ENCODE assay signal across 2 cellular contexts in the genomic region with DNA sequence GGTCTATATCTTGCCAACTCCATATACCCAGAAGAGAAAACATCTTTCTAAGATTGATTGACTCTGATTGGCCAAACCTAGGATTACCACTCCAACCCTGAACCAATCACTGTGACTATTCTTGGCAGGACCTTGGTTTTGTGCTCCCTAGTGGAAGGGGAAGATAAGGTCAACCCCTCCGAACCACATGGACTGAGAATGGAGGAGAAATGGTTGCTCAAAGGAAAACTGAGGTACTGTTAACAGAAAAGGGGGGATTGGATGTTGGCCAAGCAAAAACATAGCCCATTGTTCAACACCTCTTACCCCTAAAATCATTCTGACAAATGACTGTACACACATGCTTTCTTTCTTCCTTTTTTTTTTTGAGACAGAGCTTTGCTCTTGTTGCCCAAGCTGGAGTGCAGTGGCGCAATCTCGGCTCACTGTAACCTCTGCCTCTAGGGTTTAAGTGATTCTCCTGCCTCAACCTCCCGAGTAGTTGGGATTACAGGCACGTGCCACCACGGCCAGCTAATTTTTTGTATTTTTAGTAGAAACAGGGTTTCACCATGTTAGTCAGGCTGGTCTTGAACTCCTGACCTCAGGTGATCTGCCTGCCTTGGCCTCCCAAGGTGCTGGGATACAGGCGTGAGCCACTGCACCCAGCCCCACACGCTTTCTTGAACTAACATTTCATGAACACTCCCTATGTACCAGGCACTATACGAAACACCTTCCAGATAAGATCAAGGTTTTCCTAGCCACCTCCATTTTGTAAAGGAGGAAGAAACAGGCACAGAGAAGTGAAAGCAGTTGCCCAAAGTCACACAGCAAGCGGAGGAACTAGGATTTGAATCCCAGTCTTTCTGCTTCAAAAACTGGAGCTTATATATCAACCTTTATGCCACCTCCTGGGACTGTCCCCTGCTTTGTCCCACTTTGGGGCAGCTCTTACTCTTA.
A peak's percentile ranks its signal among the peaks of the same experiment; 100 is the strongest.
TF ChIP-seq lines count a peak whose summit lies in the region.

No MANE protein-coding gene starts in this region.

TF ChIP-seq in HepG2, 621 proteins besides CTCF, POLR2A, EP300 and RAD21 (continues in another document):
- TF ChIP-seq SMARCC2 (IDR thresholded peaks at IDR 0.05) (no peak), CHD4 (IDR thresholded peaks at IDR 0.05; ENCODE audit: borderline replicate concordance, low read length) (no peak), REL (CRISPR knock-in tag; conservative IDR thresholded peaks at IDR 0.05) (no peak), CEBPB (IDR thresholded peaks at IDR 0.05; ENCODE audit: borderline replicate concordance, low read depth, low read length) (peak; percentile 55; the same call in 1 of the 2 replicates), ZNF670 (CRISPR knock-in tag; IDR thresholded peaks at IDR 0.05; ENCODE audit: borderline replicate concordance) (no peak), ZNF768 (CRISPR knock-in tag; IDR thresholded peaks at IDR 0.05) (peak; percentile 78; the same call in 1 of the 2 replicates), TP53 (CRISPR knock-in tag; conservative IDR thresholded peaks at IDR 0.05) (no peak), CEBPG (CRISPR knock-in tag; IDR thresholded peaks at IDR 0.05) (peak; percentile 23; the same call in 1 of the 2 replicates), ZNF329 (CRISPR knock-in tag; IDR thresholded peaks at IDR 0.05; ENCODE audit: low read depth) (no peak), ASH2L (IDR thresholded peaks at IDR 0.05; ENCODE audit: insufficient read length, low read depth, low read length) (no peak), KDM1A (CRISPR knock-in tag; IDR thresholded peaks at IDR 0.05) (no peak)
- TF ChIP-seq, protein P1, sequence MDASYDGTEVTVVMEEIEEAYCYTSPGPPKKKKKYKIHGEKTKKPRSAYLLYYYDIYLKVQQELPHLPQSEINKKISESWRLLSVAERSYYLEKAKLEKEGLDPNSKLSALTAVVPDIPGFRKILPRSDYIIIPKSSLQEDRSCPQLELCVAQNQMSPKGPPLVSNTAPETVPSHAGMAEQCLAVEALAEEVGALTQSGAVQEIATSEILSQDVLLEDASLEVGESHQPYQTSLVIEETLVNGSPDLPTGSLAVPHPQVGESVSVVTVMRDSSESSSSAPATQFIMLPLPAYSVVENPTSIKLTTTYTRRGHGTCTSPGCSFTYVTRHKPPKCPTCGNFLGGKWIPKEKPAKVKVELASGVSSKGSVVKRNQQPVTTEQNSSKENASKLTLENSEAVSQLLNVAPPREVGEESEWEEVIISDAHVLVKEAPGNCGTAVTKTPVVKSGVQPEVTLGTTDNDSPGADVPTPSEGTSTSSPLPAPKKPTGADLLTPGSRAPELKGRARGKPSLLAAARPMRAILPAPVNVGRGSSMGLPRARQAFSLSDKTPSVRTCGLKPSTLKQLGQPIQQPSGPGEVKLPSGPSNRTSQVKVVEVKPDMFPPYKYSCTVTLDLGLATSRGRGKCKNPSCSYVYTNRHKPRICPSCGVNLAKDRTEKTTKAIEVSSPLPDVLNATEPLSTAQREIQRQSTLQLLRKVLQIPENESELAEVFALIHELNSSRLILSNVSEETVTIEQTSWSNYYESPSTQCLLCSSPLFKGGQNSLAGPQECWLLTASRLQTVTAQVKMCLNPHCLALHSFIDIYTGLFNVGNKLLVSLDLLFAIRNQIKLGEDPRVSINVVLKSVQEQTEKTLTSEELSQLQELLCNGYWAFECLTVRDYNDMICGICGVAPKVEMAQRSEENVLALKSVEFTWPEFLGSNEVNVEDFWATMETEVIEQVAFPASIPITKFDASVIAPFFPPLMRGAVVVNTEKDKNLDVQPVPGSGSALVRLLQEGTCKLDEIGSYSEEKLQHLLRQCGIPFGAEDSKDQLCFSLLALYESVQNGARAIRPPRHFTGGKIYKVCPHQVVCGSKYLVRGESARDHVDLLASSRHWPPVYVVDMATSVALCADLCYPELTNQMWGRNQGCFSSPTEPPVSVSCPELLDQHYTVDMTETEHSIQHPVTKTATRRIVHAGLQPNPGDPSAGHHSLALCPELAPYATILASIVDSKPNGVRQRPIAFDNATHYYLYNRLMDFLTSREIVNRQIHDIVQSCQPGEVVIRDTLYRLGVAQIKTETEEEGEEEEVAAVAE (CRISPR knock-in tag; IDR thresholded peaks at IDR 0.05; ENCODE audit: borderline replicate concordance) = peak; percentile 98
- TF ChIP-seq, protein P2, sequence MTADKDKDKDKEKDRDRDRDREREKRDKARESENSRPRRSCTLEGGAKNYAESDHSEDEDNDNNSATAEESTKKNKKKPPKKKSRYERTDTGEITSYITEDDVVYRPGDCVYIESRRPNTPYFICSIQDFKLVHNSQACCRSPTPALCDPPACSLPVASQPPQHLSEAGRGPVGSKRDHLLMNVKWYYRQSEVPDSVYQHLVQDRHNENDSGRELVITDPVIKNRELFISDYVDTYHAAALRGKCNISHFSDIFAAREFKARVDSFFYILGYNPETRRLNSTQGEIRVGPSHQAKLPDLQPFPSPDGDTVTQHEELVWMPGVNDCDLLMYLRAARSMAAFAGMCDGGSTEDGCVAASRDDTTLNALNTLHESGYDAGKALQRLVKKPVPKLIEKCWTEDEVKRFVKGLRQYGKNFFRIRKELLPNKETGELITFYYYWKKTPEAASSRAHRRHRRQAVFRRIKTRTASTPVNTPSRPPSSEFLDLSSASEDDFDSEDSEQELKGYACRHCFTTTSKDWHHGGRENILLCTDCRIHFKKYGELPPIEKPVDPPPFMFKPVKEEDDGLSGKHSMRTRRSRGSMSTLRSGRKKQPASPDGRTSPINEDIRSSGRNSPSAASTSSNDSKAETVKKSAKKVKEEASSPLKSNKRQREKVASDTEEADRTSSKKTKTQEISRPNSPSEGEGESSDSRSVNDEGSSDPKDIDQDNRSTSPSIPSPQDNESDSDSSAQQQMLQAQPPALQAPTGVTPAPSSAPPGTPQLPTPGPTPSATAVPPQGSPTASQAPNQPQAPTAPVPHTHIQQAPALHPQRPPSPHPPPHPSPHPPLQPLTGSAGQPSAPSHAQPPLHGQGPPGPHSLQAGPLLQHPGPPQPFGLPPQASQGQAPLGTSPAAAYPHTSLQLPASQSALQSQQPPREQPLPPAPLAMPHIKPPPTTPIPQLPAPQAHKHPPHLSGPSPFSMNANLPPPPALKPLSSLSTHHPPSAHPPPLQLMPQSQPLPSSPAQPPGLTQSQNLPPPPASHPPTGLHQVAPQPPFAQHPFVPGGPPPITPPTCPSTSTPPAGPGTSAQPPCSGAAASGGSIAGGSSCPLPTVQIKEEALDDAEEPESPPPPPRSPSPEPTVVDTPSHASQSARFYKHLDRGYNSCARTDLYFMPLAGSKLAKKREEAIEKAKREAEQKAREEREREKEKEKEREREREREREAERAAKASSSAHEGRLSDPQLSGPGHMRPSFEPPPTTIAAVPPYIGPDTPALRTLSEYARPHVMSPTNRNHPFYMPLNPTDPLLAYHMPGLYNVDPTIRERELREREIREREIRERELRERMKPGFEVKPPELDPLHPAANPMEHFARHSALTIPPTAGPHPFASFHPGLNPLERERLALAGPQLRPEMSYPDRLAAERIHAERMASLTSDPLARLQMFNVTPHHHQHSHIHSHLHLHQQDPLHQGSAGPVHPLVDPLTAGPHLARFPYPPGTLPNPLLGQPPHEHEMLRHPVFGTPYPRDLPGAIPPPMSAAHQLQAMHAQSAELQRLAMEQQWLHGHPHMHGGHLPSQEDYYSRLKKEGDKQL (CRISPR knock-in tag; IDR thresholded peaks at IDR 0.05; ENCODE audit: low read depth) = no peak
- TF ChIP-seq, protein P3, sequence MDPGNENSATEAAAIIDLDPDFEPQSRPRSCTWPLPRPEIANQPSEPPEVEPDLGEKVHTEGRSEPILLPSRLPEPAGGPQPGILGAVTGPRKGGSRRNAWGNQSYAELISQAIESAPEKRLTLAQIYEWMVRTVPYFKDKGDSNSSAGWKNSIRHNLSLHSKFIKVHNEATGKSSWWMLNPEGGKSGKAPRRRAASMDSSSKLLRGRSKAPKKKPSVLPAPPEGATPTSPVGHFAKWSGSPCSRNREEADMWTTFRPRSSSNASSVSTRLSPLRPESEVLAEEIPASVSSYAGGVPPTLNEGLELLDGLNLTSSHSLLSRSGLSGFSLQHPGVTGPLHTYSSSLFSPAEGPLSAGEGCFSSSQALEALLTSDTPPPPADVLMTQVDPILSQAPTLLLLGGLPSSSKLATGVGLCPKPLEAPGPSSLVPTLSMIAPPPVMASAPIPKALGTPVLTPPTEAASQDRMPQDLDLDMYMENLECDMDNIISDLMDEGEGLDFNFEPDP (CRISPR knock-in tag; conservative IDR thresholded peaks at IDR 0.05) = 0 out of 2 replicates have a peak, but pooled peaks have one; percentile 56

TF ChIP-seq in SK-N-SH treated with all-trans-retinoic acid at 6 μM for 48 hours, 23 proteins besides CTCF, POLR2A, EP300 and RAD21:
- TF ChIP-seq ARNTL (CRISPR knock-in tag; IDR thresholded peaks at IDR 0.05; ENCODE audit: borderline replicate concordance, low read depth) = no peak
- no peak for TF ChIP-seq ESRRG (CRISPR knock-in tag; IDR thresholded peaks at IDR 0.05)
- TF ChIP-seq, protein P4, sequence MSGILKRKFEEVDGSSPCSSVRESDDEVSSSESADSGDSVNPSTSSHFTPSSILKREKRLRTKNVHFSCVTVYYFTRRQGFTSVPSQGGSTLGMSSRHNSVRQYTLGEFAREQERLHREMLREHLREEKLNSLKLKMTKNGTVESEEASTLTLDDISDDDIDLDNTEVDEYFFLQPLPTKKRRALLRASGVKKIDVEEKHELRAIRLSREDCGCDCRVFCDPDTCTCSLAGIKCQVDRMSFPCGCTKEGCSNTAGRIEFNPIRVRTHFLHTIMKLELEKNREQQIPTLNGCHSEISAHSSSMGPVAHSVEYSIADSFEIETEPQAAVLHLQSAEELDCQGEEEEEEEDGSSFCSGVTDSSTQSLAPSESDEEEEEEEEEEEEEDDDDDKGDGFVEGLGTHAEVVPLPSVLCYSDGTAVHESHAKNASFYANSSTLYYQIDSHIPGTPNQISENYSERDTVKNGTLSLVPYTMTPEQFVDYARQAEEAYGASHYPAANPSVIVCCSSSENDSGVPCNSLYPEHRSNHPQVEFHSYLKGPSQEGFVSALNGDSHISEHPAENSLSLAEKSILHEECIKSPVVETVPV (CRISPR knock-in tag; IDR thresholded peaks at IDR 0.05) = no peak
- TF ChIP-seq, protein P5, sequence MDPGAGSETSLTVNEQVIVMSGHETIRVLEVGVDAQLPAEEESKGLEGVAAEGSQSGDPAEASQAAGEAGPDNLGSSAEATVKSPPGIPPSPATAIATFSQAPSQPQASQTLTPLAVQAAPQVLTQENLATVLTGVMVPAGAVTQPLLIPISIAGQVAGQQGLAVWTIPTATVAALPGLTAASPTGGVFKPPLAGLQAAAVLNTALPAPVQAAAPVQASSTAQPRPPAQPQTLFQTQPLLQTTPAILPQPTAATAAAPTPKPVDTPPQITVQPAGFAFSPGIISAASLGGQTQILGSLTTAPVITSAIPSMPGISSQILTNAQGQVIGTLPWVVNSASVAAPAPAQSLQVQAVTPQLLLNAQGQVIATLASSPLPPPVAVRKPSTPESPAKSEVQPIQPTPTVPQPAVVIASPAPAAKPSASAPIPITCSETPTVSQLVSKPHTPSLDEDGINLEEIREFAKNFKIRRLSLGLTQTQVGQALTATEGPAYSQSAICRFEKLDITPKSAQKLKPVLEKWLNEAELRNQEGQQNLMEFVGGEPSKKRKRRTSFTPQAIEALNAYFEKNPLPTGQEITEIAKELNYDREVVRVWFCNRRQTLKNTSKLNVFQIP (CRISPR knock-in tag; IDR thresholded peaks at IDR 0.05; ENCODE audit: borderline replicate concordance, low read depth) = no peak
